In the genomic region with DNA sequence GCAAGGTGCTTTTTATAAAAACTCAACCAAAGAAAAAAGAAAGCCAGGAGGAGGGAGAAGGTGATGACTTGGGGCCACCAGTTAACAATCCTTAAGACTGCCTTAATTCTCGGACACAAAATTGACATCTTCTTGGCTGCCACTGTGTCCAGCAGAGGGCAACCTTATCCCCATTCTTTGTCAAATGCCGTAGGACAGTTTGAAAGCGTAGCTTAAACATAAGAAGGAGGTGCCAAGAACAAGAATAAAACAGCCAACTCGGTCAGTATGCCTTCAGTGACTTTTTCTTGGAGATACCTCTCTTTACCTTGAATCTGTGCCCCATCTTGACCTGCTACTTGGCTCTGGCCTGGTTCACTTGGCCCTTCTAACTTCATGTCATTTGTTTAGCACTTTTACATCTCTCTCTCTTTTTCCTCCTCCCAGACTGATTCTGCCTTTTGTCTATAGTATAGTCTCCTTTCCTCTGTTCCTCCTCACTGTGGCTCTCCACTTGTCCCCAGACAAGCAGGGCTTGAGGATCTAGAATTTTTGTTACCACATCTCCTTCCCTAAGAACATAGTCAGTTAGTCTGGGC, we compare ENCODE assay signal across 9 cellular contexts.
DNase-seq lines count a peak whose midpoint lies in the region; ATAC-seq, FAIRE-seq and TF ChIP-seq lines count a peak whose summit lies in the region.
"Had no signal": no experiment of that assay in that cellular context is flagged by ENCODE, and none has a peak within 500 bp of the region (broad histone marks: within the 10 kb centered on the region; RNA-seq: fewer than 3 reads in every experiment).

No MANE protein-coding gene starts in this region.

- H3K4me1 ChIP-seq in Loucy (ENCODE audit: insufficient read depth, low read length, poor library complexity, severe bottlenecking): peaks cover 53% of the 10 kb centered on the region
- no peaks in the 10 kb centered on the region for H3K4me1 ChIP-seq in liver (ENCODE audit: control insufficient read depth in 4 of 4, insufficient read depth in 4 of 4, low read length in 3 of 4)

- H3K36me3 ChIP-seq in Loucy (ENCODE audit: insufficient read depth, low read length) (no peaks in the 10 kb centered on the region), liver (ENCODE audit: control insufficient read depth in 4 of 4, insufficient read depth in 3 of 4, low read depth in 1 of 4, low read length in 3 of 4) (no peaks in the 10 kb centered on the region)

- peaks cover 33% of the 10 kb centered on the region for H3K27me3 Mint-ChIP-seq in chondrocyte (ENCODE audit: low read depth)

- no peaks in the 10 kb centered on the region for H3K79me2 ChIP-seq in Loucy (ENCODE audit: insufficient read depth, low read length)

- DNase-seq in AG04450 (ENCODE audit: low read depth, low spot score) (no peak), GM12892 (ENCODE audit: insufficient read length) (no peak), chondrocyte (ENCODE audit: low spot score) (no peak)
- peak; percentile 9 to 16 for DNase-seq in stimulated activated CD8-positive, alpha-beta memory T cell treated with anti-CD3 and anti-CD28 coated beads, Interleukin-7, amount 100 ng/mL, for 1 hour (ENCODE audit: low read depth in 2 of 2)

- H3K27ac ChIP-seq in AG04450 (ENCODE audit: low read depth, low read length): no peak overlapping the region
- no peak overlapping the region for H3K27ac ChIP-seq in liver (ENCODE audit: low read depth in 1 of 2, low read length in 2 of 2)
- H3K27ac ChIP-seq: skin epidermis had no signal

- POLR2A ChIA-PET in AG04450 (lab: Yijun Ruan, JAX): no interaction called here

- CTCF ChIA-PET in AG04450 (lab: Charles Lee): interaction anchor here (0.6 to 2.4 kb wide), 16 partner anchors 9 to 909 kb away, joined by 3 to 12 read pairs (median 4); partner anchors contain the start of gene GAD1

- no peak overlapping the region for H3K27ac Mint-ChIP-seq in chondrocyte (ENCODE audit: unreplicated experiment)

- TF ChIP-seq RAD21 in liver (IDR thresholded peaks at IDR 0.05): peak; percentile 63 to 78

- H3K27me3 ChIP-seq in AG04450 (ENCODE audit: control insufficient read depth, insufficient read depth, low read length) (peaks cover 6% of the 10 kb centered on the region), Loucy (ENCODE audit: insufficient read depth, low read length, poor library complexity, severe bottlenecking) (no peaks in the 10 kb centered on the region), liver (ENCODE audit: control insufficient read depth in 4 of 4, insufficient read depth in 4 of 4, low read length in 3 of 4) (no peaks in the 10 kb centered on the region)

- peak overlapping the region; percentile 56 for H3K4me2 ChIP-seq in Loucy (ENCODE audit: low read depth, low read length, poor library complexity, severe bottlenecking)

- H3K9me3 ChIP-seq in AG04450 (ENCODE audit: control insufficient read depth, insufficient read depth, low read length): no peaks in the 10 kb centered on the region
- H3K9me3 ChIP-seq in Loucy (ENCODE audit: insufficient read depth, low read depth, low read length): no peaks in the 10 kb centered on the region
- H3K9me3 ChIP-seq in liver (ENCODE audit: control insufficient read depth in 4 of 4, low read length in 3 of 4): no peaks in the 10 kb centered on the region

- H3K4me3 ChIP-seq in AG04450 (ENCODE audit: low read depth, low read length) (no peak overlapping the region), Loucy (ENCODE audit: low read length, poor library complexity, severe bottlenecking) (peak overlapping the region; percentile 41), liver (ENCODE audit: low read depth in 1 of 3, low read length in 3 of 3) (no peak overlapping the region)
- H3K4me3 ChIP-seq: skin epidermis had no signal

- no peaks in the 10 kb centered on the region for H3K9me2 ChIP-seq in Loucy (replicated peaks; ENCODE audit: low read depth, low read length)

- TF ChIP-seq POLR2A in GM12892 (IDR thresholded peaks at IDR 0.05; ENCODE audit: low read depth, low read length): no peak

- peaks cover 4% of the 10 kb centered on the region for H3K4me1 Mint-ChIP-seq in chondrocyte (ENCODE audit: low read depth)

- TF ChIP-seq CTCF in AG04450 (IDR thresholded peaks at IDR 0.05; ENCODE audit: low read depth, low read length) (peak; percentile 71), Loucy (conservative IDR thresholded peaks at IDR 0.05; ENCODE audit: low read length) (peak; percentile 89), chondrocyte (IDR thresholded peaks at IDR 0.05) (peak; percentile 86), liver (IDR thresholded peaks at IDR 0.05; ENCODE audit: low read depth, low read length, missing input control) (peak; percentile 65)

- H3K9me3 Mint-ChIP-seq in chondrocyte (ENCODE audit: low read depth): no peaks in the 10 kb centered on the region

- H3K4me3 Mint-ChIP-seq in chondrocyte (ENCODE audit: unreplicated experiment): no peak overlapping the region

- ATAC-seq in GM18873 (IDR thresholded peaks at IDR 0.05; ENCODE audit: low FRiP score, unreplicated experiment): no peak

- no peaks in the 10 kb centered on the region for H3K36me3 Mint-ChIP-seq in chondrocyte (ENCODE audit: low read depth)

- FAIRE-seq in GM12892 (lab: Jason Lieb, UNC): peak; percentile 84
- FAIRE-seq in TTC549 (lab: Jason Lieb, UNC): peak; percentile 69

- H2AFZ ChIP-seq in Loucy (ENCODE audit: low read length): peak overlapping the region; percentile 82

- H3F3A ChIP-seq in Loucy (ENCODE audit: low read depth): no peaks in the 10 kb centered on the region

- H3K9ac ChIP-seq in Loucy (ENCODE audit: low read depth, low read length, poor library complexity, severe bottlenecking): peak overlapping the region; percentile 55
- H3K9ac ChIP-seq in liver (ENCODE audit: low read depth in 1 of 2, low read length in 2 of 2): no peak overlapping the region

- WGBS in liver: 4% methylated on average over 4 of the region's 4 CpGs

- H4K20me1 ChIP-seq in Loucy (ENCODE audit: insufficient read depth, low read length, poor library complexity, severe bottlenecking): no peaks in the 10 kb centered on the region

TF ChIP-seq in liver, 16 proteins besides CTCF, POLR2A, EP300 and RAD21:
- TF ChIP-seq SP1 (IDR thresholded peaks at IDR 0.05) (no peak), RXRA (IDR thresholded peaks at IDR 0.05) (no peak), JUND (IDR thresholded peaks at IDR 0.05) (no peak), ZBTB33 (IDR thresholded peaks at IDR 0.05) (no peak), REST (IDR thresholded peaks at IDR 0.05) (no peak), GABPA (IDR thresholded peaks at IDR 0.05 in 1 of 2, conservative IDR thresholded peaks at IDR 0.05 in 1 of 2) (no peak), NR2F2 (IDR thresholded peaks at IDR 0.05) (no peak), FOXA2 (IDR thresholded peaks at IDR 0.05) (no peak), EGR1 (IDR thresholded peaks at IDR 0.05; ENCODE audit: low read depth in 2 of 2) (no peak), ATF3 (IDR thresholded peaks at IDR 0.05) (no peak), TAF1 (conservative IDR thresholded peaks at IDR 0.05) (no peak), YY1 (IDR thresholded peaks at IDR 0.05) (no peak), HNF4A (conservative IDR thresholded peaks at IDR 0.05) (no peak), HNF4G (IDR thresholded peaks at IDR 0.05) (no peak), FOXA1 (IDR thresholded peaks at IDR 0.05) (no peak)
- TF ChIP-seq, protein P1, sequence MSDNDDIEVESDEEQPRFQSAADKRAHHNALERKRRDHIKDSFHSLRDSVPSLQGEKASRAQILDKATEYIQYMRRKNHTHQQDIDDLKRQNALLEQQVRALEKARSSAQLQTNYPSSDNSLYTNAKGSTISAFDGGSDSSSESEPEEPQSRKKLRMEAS (IDR thresholded peaks at IDR 0.05): no peak

Comparison
In these comparisons a context has a peak if more than half of its experiments do, and no peak if none do; other contexts are left out.
1. DNase-seq: peak in stimulated activated CD8-positive, alpha-beta memory T cell treated with anti-CD3 and anti-CD28 coated beads, Interleukin-7, amount 100 ng/mL, for 1 hour (2 of 2); none in AG04450 (single experiment), GM12892 (single experiment) and chondrocyte (single experiment).
2. Peak in every context shown above with its lines, with median percentiles within 50 percentile points of each other: CTCF ChIP-seq.